1 cellular context compared by ENCODE assay signal in genomic region chr2:69830045-69830905, GRCh38.
TF ChIP-seq lines count a peak whose summit lies in the region.

No MANE protein-coding gene starts in this region.

TF ChIP-seq in GM12878, 131 proteins besides CTCF, POLR2A, EP300 and RAD21 (continued from another document):
- TF ChIP-seq LARP7 (IDR thresholded peaks at IDR 0.05) (peak; percentile 48; the same call in 1 of the 2 replicates), ZNF274 (IDR thresholded peaks at IDR 0.05; ENCODE audit: insufficient read depth, insufficient read length) (no peak), CREM (IDR thresholded peaks at IDR 0.05; ENCODE audit: low read depth) (no peak)
